18 cellular contexts compared by ENCODE assay signal in the genomic region with DNA sequence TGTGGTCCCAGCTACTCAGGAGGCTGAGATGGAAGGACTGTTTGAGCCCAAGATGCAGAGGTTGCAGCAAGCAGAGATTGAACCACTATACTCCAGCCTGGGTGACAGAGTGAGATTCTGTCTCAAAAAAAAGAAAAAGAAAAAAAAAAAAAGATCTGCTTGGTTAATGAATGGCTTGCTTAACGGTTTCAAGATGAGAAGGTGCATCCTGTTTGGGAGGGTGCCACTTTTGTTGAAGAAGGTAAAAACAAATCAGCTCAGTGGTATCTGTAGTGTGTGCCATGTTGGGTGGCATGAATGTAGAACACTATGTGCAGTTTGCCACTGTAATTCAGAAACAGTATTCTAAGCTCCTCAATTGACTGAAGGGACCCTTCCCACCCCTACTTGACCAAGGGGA.
DNase-seq lines count a peak whose midpoint lies in the region; ATAC-seq and TF ChIP-seq lines count a peak whose summit lies in the region.
"Had no signal": no experiment of that assay in that cellular context is flagged by ENCODE, and none has a peak within 500 bp of the region (broad histone marks: within the 10 kb centered on the region; RNA-seq: fewer than 3 reads in every experiment).

No MANE protein-coding gene starts in this region.

- H3K4me3 Mint-ChIP-seq in activated T-helper 17 cell treated with anti-CD3 and anti-CD28 coated beads, Interleukin-2, amount 50 U/mL, for 72 hours = no peak overlapping the region
- H3K4me3 Mint-ChIP-seq: naive B cell; stimulated activated naive CD8-positive, alpha-beta T cell treated with anti-CD3 and anti-CD28 coated beads, Interleukin-15, amount 100 ng/mL, for 72 hours; T-helper 17 cell had no signal

- POLR2A ChIA-PET in PC-9 (lab: Charles Lee; ENCODE audit: unreplicated experiment) = no interaction called here

- no peak for TF ChIP-seq POLR2A in ovary (IDR thresholded peaks at IDR 0.05)

- no peak overlapping the region for H2AFZ ChIP-seq in PC-9

- intact Hi-C loops in ovary (cut with DNase I) (no loop called here), PC-9 (cut with micrococcal nuclease; ENCODE audit: unreplicated experiment) (no loop called here)

- DNase-seq in NCI-H345 (lab: John Stamatoyannopoulos, UW) (no peak), ovary (no peak), PC-9 (no peak)
- DNase-seq: activated naive CD4-positive, alpha-beta T cell treated with Interleukin-2 at 50 U/mL for 16 hours; colonic mucosa; Kasumi-1; left ventricle myocardium superior; naive B cell; NCI-H146; NCI-H446; SHP77; stimulated activated naive CD8-positive, alpha-beta T cell treated with anti-CD3 and anti-CD28 coated beads, Interleukin-15, amount 100 ng/mL, for 72 hours; T-helper 17 cell had no signal

- TF ChIP-seq CTCF in ovary (IDR thresholded peaks at IDR 0.05) = no peak
- no peak for TF ChIP-seq CTCF in PC-9 (conservative IDR thresholded peaks at IDR 0.05)

- no TSS peak for BruUV-seq in PC-9 (replicated peaks; lab: Mats Ljungman, UMichigan)

- no peak overlapping the region for H3K4me2 ChIP-seq in PC-9

- no peaks in the 10 kb centered on the region for H3K9me3 ChIP-seq in ovary
- H3K9me3 ChIP-seq in PC-9 (ENCODE audit: insufficient read depth, low read depth) = no peaks in the 10 kb centered on the region
- H3K9me3 ChIP-seq: colonic mucosa had no signal

- H3K27me3 Mint-ChIP-seq in activated T-helper 17 cell treated with anti-CD3 and anti-CD28 coated beads, Interleukin-2, amount 50 U/mL, for 72 hours = peaks cover 21% of the 10 kb centered on the region

- H3K9me2 ChIP-seq in PC-9 (ENCODE audit: insufficient read depth) = no peaks in the 10 kb centered on the region

- H4K20me1 ChIP-seq in PC-9 (ENCODE audit: insufficient read depth) = no peaks in the 10 kb centered on the region

- H3K9me3 Mint-ChIP-seq in activated T-helper 17 cell treated with anti-CD3 and anti-CD28 coated beads, Interleukin-2, amount 50 U/mL, for 72 hours = no peaks in the 10 kb centered on the region
- H3K9me3 Mint-ChIP-seq: stimulated activated naive CD8-positive, alpha-beta T cell treated with anti-CD3 and anti-CD28 coated beads, Interleukin-15, amount 100 ng/mL, for 72 hours had no signal

- no peak overlapping the region for H3K27ac Mint-ChIP-seq in activated T-helper 17 cell treated with anti-CD3 and anti-CD28 coated beads, Interleukin-2, amount 50 U/mL, for 72 hours
- H3K27ac Mint-ChIP-seq: naive B cell; stimulated activated naive CD8-positive, alpha-beta T cell treated with anti-CD3 and anti-CD28 coated beads, Interleukin-15, amount 100 ng/mL, for 72 hours; T-helper 17 cell had no signal

- H3K4me1 Mint-ChIP-seq in activated T-helper 17 cell treated with anti-CD3 and anti-CD28 coated beads, Interleukin-2, amount 50 U/mL, for 72 hours = no peaks in the 10 kb centered on the region
- H3K4me1 Mint-ChIP-seq: naive B cell; stimulated activated naive CD8-positive, alpha-beta T cell treated with anti-CD3 and anti-CD28 coated beads, Interleukin-15, amount 100 ng/mL, for 72 hours; T-helper 17 cell had no signal

- H3K27ac ChIP-seq in ovary = no peak overlapping the region
- no peak overlapping the region for H3K27ac ChIP-seq in PC-9
- H3K27ac ChIP-seq: colonic mucosa had no signal

- H3K36me3 ChIP-seq in ovary (no peaks in the 10 kb centered on the region), PC-9 (ENCODE audit: low read depth) (no peaks in the 10 kb centered on the region)
- H3K36me3 ChIP-seq: colonic mucosa had no signal

- no peaks in the 10 kb centered on the region for H3F3A ChIP-seq in PC-9 (ENCODE audit: insufficient read depth, low read depth)

- H3K79me2 ChIP-seq in PC-9 (ENCODE audit: low read depth) = no peaks in the 10 kb centered on the region

- H3K4me3 ChIP-seq in ovary (no peak overlapping the region), PC-9 (no peak overlapping the region)
- H3K4me3 ChIP-seq: colonic mucosa had no signal

- H3K36me3 Mint-ChIP-seq in activated T-helper 17 cell treated with anti-CD3 and anti-CD28 coated beads, Interleukin-2, amount 50 U/mL, for 72 hours (ENCODE audit: low read depth) = no peaks in the 10 kb centered on the region
- H3K36me3 Mint-ChIP-seq: naive B cell had no signal

- CTCF ChIA-PET in PC-9 (lab: Charles Lee) = no interaction called here

- H3K4me1 ChIP-seq in ovary (ENCODE audit: insufficient read depth) (no peaks in the 10 kb centered on the region), PC-9 (replicated peaks; ENCODE audit: insufficient read depth) (no peaks in the 10 kb centered on the region)
- H3K4me1 ChIP-seq: colonic mucosa had no signal

- H3K27me3 ChIP-seq in ovary (no peaks in the 10 kb centered on the region), PC-9 (ENCODE audit: insufficient read depth, low read depth) (peaks cover 55% of the 10 kb centered on the region)
- H3K27me3 ChIP-seq: colonic mucosa had no signal

- 33 to 48% (median 38%) methylated on average over 1 of the region's 1 CpG for WGBS in ovary, 3 donors

- peak; percentile 77 for ATAC-seq in GM18520 (IDR thresholded peaks at IDR 0.05; ENCODE audit: unreplicated experiment)
- ATAC-seq in GM19467 (IDR thresholded peaks at IDR 0.05; ENCODE audit: unreplicated experiment) = peak; percentile 80
- ATAC-seq in HG02798 (IDR thresholded peaks at IDR 0.05; ENCODE audit: poor library complexity, unreplicated experiment) = peak; percentile 73
- ATAC-seq in HG03571 (IDR thresholded peaks at IDR 0.05; ENCODE audit: unreplicated experiment) = peak; percentile 83
- no peak for ATAC-seq in activated T-helper 17 cell treated with anti-CD3 and anti-CD28 coated beads, Interleukin-2, amount 50 U/mL, for 72 hours (replicated peaks)
- ATAC-seq: left ventricle myocardium superior; stimulated activated naive CD8-positive, alpha-beta T cell treated with anti-CD3 and anti-CD28 coated beads, Interleukin-15, amount 100 ng/mL, for 72 hours; T-helper 17 cell had no signal

- TF ChIP-seq EP300 in ovary (IDR thresholded peaks at IDR 0.05) = no peak
